Comparison of ENCODE assay signal across 12 cellular contexts in genomic region chr4:46977245-46977644, GRCh38. TPM values are rescaled to one million over a fixed set of nuclear protein-coding genes. Genes with fewer than 3 reads are reported as not detected.
"Had no signal": no experiment of that assay in that cellular context is flagged by ENCODE, and none has a peak within 500 bp of the region (broad histone marks: within the 10 kb centered on the region; RNA-seq: fewer than 3 reads in every experiment).

No MANE protein-coding gene starts in this region.

- H3K4me1 ChIP-seq: HAP-1 had no signal

- FAIRE-seq: H1, H54 had no signal

- ATAC-seq: GM23338, HCT116 had no signal

- H3K27ac ChIP-seq: GM23248 had no signal

- H3K9me3 ChIP-seq: HAP-1 had no signal

- H3K4me3 ChIP-seq: GM23248, GM23338, HAP-1 had no signal

- H3K36me3 ChIP-seq: HAP-1 had no signal

- H2AFZ ChIP-seq: GM23248, GM23338 had no signal

- DNase-seq: GM23248, GOT3, H7, H9, HCEC 1CT, HFFc6 had no signal

- H3K9ac ChIP-seq: GM23248 had no signal

- H3K4me2 ChIP-seq: GM23338 had no signal

RNA-seq across cellular contexts. Expression of gene GABRA4, which starts 16.1 kb away (rescaled TPM):
- total RNA-seq: GM23248, H4, H9, HFFc6 had no signal
- polyA plus RNA-seq: GM23248 had no signal

RNA-seq across cellular contexts. Expression of gene GABRB1, which starts 54.1 kb away (rescaled TPM):
- total RNA-seq: GM23248, HFFc6 had no signal
- polyA plus RNA-seq: GM23248 had no signal
